In the genomic region with DNA sequence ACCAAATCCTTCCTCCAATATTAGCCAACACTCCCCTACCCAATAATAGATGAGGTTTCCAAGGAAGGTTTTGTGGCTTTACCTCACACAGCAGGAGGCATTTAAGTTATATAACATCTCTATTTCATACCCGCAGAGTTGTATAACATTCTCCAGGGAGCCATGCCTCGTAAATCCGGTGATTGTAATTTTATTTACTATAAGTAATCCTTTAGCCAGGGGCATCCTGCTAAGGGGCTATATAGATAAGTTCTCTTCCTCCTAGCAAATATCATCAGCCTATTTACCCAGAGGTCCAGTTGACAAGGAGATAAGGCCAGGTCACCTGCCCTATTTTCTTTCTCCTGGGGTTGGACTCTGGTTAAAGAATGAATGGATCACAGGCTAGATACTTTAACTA, we compare ENCODE assay signal across 23 cellular contexts.
"Had no signal": no experiment of that assay in that cellular context is flagged by ENCODE, and none has a peak within 500 bp of the region (broad histone marks: within the 10 kb centered on the region; RNA-seq: fewer than 3 reads in every experiment).

No MANE protein-coding gene starts in this region.

- H3K36me3 Mint-ChIP-seq: activated naive CD4-positive, alpha-beta T cell treated with anti-CD3 and anti-CD28 coated beads, Interleukin-2, amount 10 ng/mL, durations not matched to agents 7 days and 5 days; activated naive CD8-positive, alpha-beta T cell treated with anti-CD3 and anti-CD28 coated beads for 36 hours had no signal

- ATAC-seq: activated CD8-positive, alpha-beta T cell treated with anti-CD3 and anti-CD28 coated beads for 36 hours; activated T-cell treated with anti-CD3 and anti-CD28 coated beads, Interleukin-2, amount 50 U/mL, for 72 hours; T-helper 17 cell had no signal

- H3K4me1 Mint-ChIP-seq: activated naive CD4-positive, alpha-beta T cell treated with anti-CD3 and anti-CD28 coated beads, Interleukin-2, amount 10 ng/mL, durations not matched to agents 7 days and 5 days; activated naive CD8-positive, alpha-beta T cell treated with anti-CD3 and anti-CD28 coated beads for 36 hours; T-helper 17 cell had no signal

- H3K9me3 Mint-ChIP-seq: activated naive CD4-positive, alpha-beta T cell treated with anti-CD3 and anti-CD28 coated beads, Interleukin-2, amount 10 ng/mL, durations not matched to agents 7 days and 5 days; activated naive CD8-positive, alpha-beta T cell treated with anti-CD3 and anti-CD28 coated beads for 36 hours had no signal

- H3K36me3 ChIP-seq: brain microvascular endothelial cell, WERI-Rb-1 had no signal

- H3K27me3 ChIP-seq: brain microvascular endothelial cell had no signal

- H3K27me3 Mint-ChIP-seq: activated CD8-positive, alpha-beta T cell treated with anti-CD3 and anti-CD28 coated beads for 36 hours; activated naive CD4-positive, alpha-beta T cell treated with anti-CD3 and anti-CD28 coated beads, Interleukin-2, amount 10 ng/mL, durations not matched to agents 7 days and 5 days; activated naive CD8-positive, alpha-beta T cell treated with anti-CD3 and anti-CD28 coated beads for 36 hours; T-helper 17 cell had no signal

- DNase-seq: activated CD4-positive, alpha-beta T cell treated with anti-CD3 and anti-CD28 coated beads for 4 hours; activated CD8-positive, alpha-beta memory T cell treated with anti-CD3 and anti-CD28 coated beads, Interleukin-2, amount 50 U/mL, for 4 hours; activated CD8-positive, alpha-beta T cell treated with anti-CD3 and anti-CD28 coated beads for 36 hours; activated gamma-delta T cell treated with Interleukin-2 at 50 U/mL for 16 hours; activated naive CD4-positive, alpha-beta T cell treated with anti-CD3 and anti-CD28 coated beads, Interleukin-2, amount 10 ng/mL, durations not matched to agents 7 days and 5 days; activated naive CD8-positive, alpha-beta T cell treated with anti-CD3 and anti-CD28 coated beads for 36 hours; activated T-cell treated with anti-CD3 and anti-CD28 coated beads, Interleukin-2, amount 50 U/mL, for 72 hours; brain microvascular endothelial cell; cerebellar nuclear complex; MM.1S; NCI-H1105 treated with DMSO at 0.1 percent for 48 hours; NCI-H1436 treated with DMSO at 0.1 percent for 48 hours; NCI-H1930; NCI-H2171; NCI-H2227 treated with DMSO at 0.1 percent for 48 hours; NCI-H446 treated with DMSO at 0.1 percent for 48 hours; NCI-H524 treated with DMSO at 0.1 percent for 48 hours; NK-92 treated with Interleukin-12 subunit alpha and Interleukin-12 subunit beta, amount 100 ng/mL, for 24 hours; SHP77; T-helper 17 cell; T-helper 9 cell; WERI-Rb-1 had no signal

- H3K4me3 Mint-ChIP-seq: activated CD8-positive, alpha-beta T cell treated with anti-CD3 and anti-CD28 coated beads for 36 hours; activated naive CD4-positive, alpha-beta T cell treated with anti-CD3 and anti-CD28 coated beads, Interleukin-2, amount 10 ng/mL, durations not matched to agents 7 days and 5 days; activated naive CD8-positive, alpha-beta T cell treated with anti-CD3 and anti-CD28 coated beads for 36 hours; activated T-cell treated with anti-CD3 and anti-CD28 coated beads, Interleukin-2, amount 50 U/mL, for 72 hours; T-helper 17 cell had no signal

- H3K27ac Mint-ChIP-seq: activated CD8-positive, alpha-beta T cell treated with anti-CD3 and anti-CD28 coated beads for 36 hours; activated naive CD4-positive, alpha-beta T cell treated with anti-CD3 and anti-CD28 coated beads, Interleukin-2, amount 10 ng/mL, durations not matched to agents 7 days and 5 days; activated naive CD8-positive, alpha-beta T cell treated with anti-CD3 and anti-CD28 coated beads for 36 hours; activated T-cell treated with anti-CD3 and anti-CD28 coated beads, Interleukin-2, amount 50 U/mL, for 72 hours; activated T-helper 2 cell treated with anti-CD3 and anti-CD28 coated beads, Interferon-gamma antibody, Interleukin-2, Interleukin-4, amounts not matched to agents 10 μg/mL and 5 μg/mL and 100 μg/mL, durations not matched to agents 14 hours and 24 hours and 36 hours; T-helper 17 cell had no signal
